ENCODE assay signal across 9 cellular contexts in genomic region chr6:43308990-43309477, GRCh38. TPM values are rescaled to one million over a fixed set of nuclear protein-coding genes. Genes with fewer than 3 reads are reported as not detected.
A peak's percentile ranks its signal among the peaks of the same experiment; 100 is the strongest.
DNase-seq lines count a peak whose midpoint lies in the region; ATAC-seq and TF ChIP-seq lines count a peak whose summit lies in the region.
"Had no signal": no experiment of that assay in that cellular context is flagged by ENCODE, and none has a peak within 500 bp of the region (broad histone marks: within the 10 kb centered on the region; RNA-seq: fewer than 3 reads in every experiment).

No MANE protein-coding gene starts in this region.

- no peak overlapping the region for H3K23ac ChIP-seq in H9 (ENCODE audit: insufficient read length, low read depth, low read length)

- TF ChIP-seq POLR2A in spleen (IDR thresholded peaks at IDR 0.05): no peak

- H3K9ac ChIP-seq in H9 (ENCODE audit: extremely low read depth, insufficient read length, low read length): peak overlapping the region; percentile 59
- H3K9ac ChIP-seq: KMS-11 had no signal

- no peaks in the 10 kb centered on the region for H3K9me3 Mint-ChIP-seq in H9
- H3K9me3 Mint-ChIP-seq in activated T-helper 17 cell treated with anti-CD3 and anti-CD28 coated beads, Interleukin-2, amount 50 U/mL, for 72 hours: no peaks in the 10 kb centered on the region

- H3T11ph ChIP-seq in H9 (ENCODE audit: low read length): no peak overlapping the region

- H3K4me2 ChIP-seq in H9 (ENCODE audit: insufficient read depth, insufficient read length, low read length): peak overlapping the region; percentile 68
- H3K4me2 ChIP-seq: KMS-11 had no signal

- WGBS in H9 (ENCODE audit: extremely low coverage, insufficient read length, low lambda C conversion rate): no CpG with 5 or more reads among the region's 9 CpGs
- WGBS in spleen, 5 donors: 35 to 42% (median 41%) methylated on average over 9 of the region's 9 CpGs

- no peak overlapping the region for H2AK5ac ChIP-seq in H9 (ENCODE audit: insufficient read length, low read length)

- ATAC-seq in activated T-helper 17 cell treated with anti-CD3 and anti-CD28 coated beads, Interleukin-2, amount 50 U/mL, for 72 hours (replicated peaks): no peak
- ATAC-seq in GM19324 (IDR thresholded peaks at IDR 0.05; ENCODE audit: low FRiP score, unreplicated experiment): no peak

- peak overlapping the region; percentile 88; the same call in 1 of the 2 replicates for H3K14ac ChIP-seq in H9 (ENCODE audit: insufficient read depth, low read length)

- intact Hi-C loops in spleen (cut with DNase I; ENCODE audit: low total_unique reads): no loop called here

- H2BK15ac ChIP-seq in H9 (ENCODE audit: low read depth, low read length): no peak overlapping the region

- H3K27ac ChIP-seq in H9 (ENCODE audit: insufficient read length, low read depth, low read length) (no peak overlapping the region), spleen (peak overlapping the region in 2 of 8 donors; percentile 40)
- H3K27ac ChIP-seq: KMS-11 had no signal

- no peak overlapping the region for H2BK20ac ChIP-seq in H9 (ENCODE audit: low read depth, low read length, poor library complexity, severe bottlenecking)

- no peak overlapping the region for H4K8ac ChIP-seq in H9 (replicated peaks; ENCODE audit: insufficient read length, low read depth, low read length)

- no peaks in the 10 kb centered on the region for H3K79me1 ChIP-seq in H9 (ENCODE audit: insufficient read depth, low read depth, low read length, poor library complexity, severe bottlenecking)

- H3K9me3 ChIP-seq in H9 (ENCODE audit: control insufficient read depth, low read depth, low read length) (no peaks in the 10 kb centered on the region), iPS-18c (ENCODE audit: control insufficient read depth, insufficient read depth, low read length) (no peaks in the 10 kb centered on the region), spleen (no peaks in the 10 kb centered on the region)

- no peak overlapping the region for H2BK5ac ChIP-seq in H9 (ENCODE audit: insufficient read length, low read length)

- peak overlapping the region; percentile 68 for H3K18ac ChIP-seq in H9 (ENCODE audit: insufficient read length, low read depth, low read length)

- peaks cover 20 to 32% of the 10 kb centered on the region in 2 experiments for H3K4me1 Mint-ChIP-seq in H9
- H3K4me1 Mint-ChIP-seq in activated T-helper 17 cell treated with anti-CD3 and anti-CD28 coated beads, Interleukin-2, amount 50 U/mL, for 72 hours: no peaks in the 10 kb centered on the region

- H2BK12ac ChIP-seq in H9 (ENCODE audit: insufficient read length, low read depth, low read length): no peak overlapping the region

- peaks cover 4% of the 10 kb centered on the region for H3K27me3 Mint-ChIP-seq in H9 (ENCODE audit: low read depth)
- H3K27me3 Mint-ChIP-seq in activated T-helper 17 cell treated with anti-CD3 and anti-CD28 coated beads, Interleukin-2, amount 50 U/mL, for 72 hours: no peaks in the 10 kb centered on the region

- peak overlapping the region; percentile 70 to 88 for H3K4me3 Mint-ChIP-seq in H9
- H3K4me3 Mint-ChIP-seq in activated T-helper 17 cell treated with anti-CD3 and anti-CD28 coated beads, Interleukin-2, amount 50 U/mL, for 72 hours: peak overlapping the region; percentile 82

- no peaks in the 10 kb centered on the region for H4K20me1 ChIP-seq in H9 (ENCODE audit: control insufficient read depth, insufficient read depth, insufficient read length)

- H3K36me3 ChIP-seq in spleen: no peaks in the 10 kb centered on the region

- H3K4me3 ChIP-seq in iPS-18c (ENCODE audit: insufficient read depth, low read depth, low read length) (peak overlapping the region; percentile 53), spleen (peak overlapping the region; percentile 12 to 68 (median 30))

- no peak overlapping the region; the same call in 1 of the 2 replicates for H3K4ac ChIP-seq in H9 (ENCODE audit: low read depth, low read length)

- H3K36me3 Mint-ChIP-seq in H9 (ENCODE audit: insufficient read depth in 1 of 3, low read depth in 3 of 3): peaks cover 0 to 18% (median 4%) of the 10 kb centered on the region in 3 experiments; a peak in 5 of 7 replicates
- no peaks in the 10 kb centered on the region for H3K36me3 Mint-ChIP-seq in activated T-helper 17 cell treated with anti-CD3 and anti-CD28 coated beads, Interleukin-2, amount 50 U/mL, for 72 hours (ENCODE audit: low read depth)

- H3K79me2 ChIP-seq in H9 (ENCODE audit: insufficient read depth, low read length): no peaks in the 10 kb centered on the region; the same call in 1 of the 2 replicates

- H2AFZ ChIP-seq in H9 (ENCODE audit: low read length): peak overlapping the region; percentile 98

- H3K4me1 ChIP-seq in H9 (ENCODE audit: insufficient read depth, low read length): no peaks in the 10 kb centered on the region; the same call in 1 of the 2 replicates
- H3K4me1 ChIP-seq in spleen: peaks cover 0 to 66% (median 31%) of the 10 kb centered on the region in 6 donors

- TF ChIP-seq CTCF in H9 (conservative IDR thresholded peaks at IDR 0.05) (no peak), spleen (IDR thresholded peaks at IDR 0.05 in 8 of 11, conservative IDR thresholded peaks at IDR 0.05 in 3 of 11) (no peak)

- peak overlapping the region in 2 of 3 experiments; percentile 65 to 95; a peak in 2 of 7 replicates for H3K27ac Mint-ChIP-seq in H9
- H3K27ac Mint-ChIP-seq in activated T-helper 17 cell treated with anti-CD3 and anti-CD28 coated beads, Interleukin-2, amount 50 U/mL, for 72 hours: peak overlapping the region; percentile 33

- no peak overlapping the region for H4K91ac ChIP-seq in H9 (ENCODE audit: insufficient read length, low read depth, low read length)

- H3K56ac ChIP-seq in H9 (ENCODE audit: insufficient read length, low read depth, low read length): no peak overlapping the region

- H3K27me3 ChIP-seq in H9 (ENCODE audit: insufficient read depth, low read length): no peaks in the 10 kb centered on the region
- peaks cover 0 to 23% (median 0%) of the 10 kb centered on the region in 7 donors for H3K27me3 ChIP-seq in spleen (replicated peaks in 1 of 7)

- no peak for DNase-seq in H9
- DNase-seq in spleen: no peak
- no peak for DNase-seq in NCI-H526 (lab: John Stamatoyannopoulos, UW)
- DNase-seq in LoVo (ENCODE audit: low spot score): no peak

- no peak overlapping the region for H4K5ac ChIP-seq in H9 (ENCODE audit: insufficient read length, low read depth, low read length)

- peaks cover 10% of the 10 kb centered on the region for H3K23me2 ChIP-seq in H9 (ENCODE audit: insufficient read length, low read depth, low read length, poor library complexity, severe bottlenecking)

- H2BK120ac ChIP-seq in H9 (ENCODE audit: low read depth, low read length, poor library complexity, severe bottlenecking): no peak overlapping the region

RNA-seq across cellular contexts. Expression of gene CRIP3, which starts 0.4 kb away (rescaled TPM):
- total RNA-seq in H9 (2021) (15.3 and 16.9 TPM in 2 replicates), spleen (10 to 100 TPM in 1 of 7 donors, 1 to 10 TPM in 6; 6.4 to 11.6 (median 7.1) TPM)
- 1 to 10 TPM; 4.2 to 4.6 TPM for total RNA-seq in activated T-helper 17 cell treated with anti-CD3 and anti-CD28 coated beads, Interleukin-2, amount 50 U/mL, for 72 hours
- 10 to 100 TPM; 15.1 to 36.5 (median 35.8) TPM for polyA plus RNA-seq in spleen
- total RNA-seq: SK-MEL-5 had no signal

RNA-seq across cellular contexts. Expression of gene SLC22A7, which starts 11.0 kb away (rescaled TPM):
- total RNA-seq in H9 (2021) (not detected in 2 replicates), spleen (not detected)
- not detected for total RNA-seq in activated T-helper 17 cell treated with anti-CD3 and anti-CD28 coated beads, Interleukin-2, amount 50 U/mL, for 72 hours
- not detected for polyA plus RNA-seq in spleen
- total RNA-seq: SK-MEL-5 had no signal
